Comparison of ENCODE assay signal across 10 cellular contexts in genomic region chr6:16747232-16748027, GRCh38. TPM values are rescaled to one million over a fixed set of nuclear protein-coding genes. Genes with fewer than 3 reads are reported as not detected.
DNase-seq lines count a peak whose midpoint lies in the region; ATAC-seq and TF ChIP-seq lines count a peak whose summit lies in the region.
"Had no signal": no experiment of that assay in that cellular context is flagged by ENCODE, and none has a peak within 500 bp of the region (broad histone marks: within the 10 kb centered on the region; RNA-seq: fewer than 3 reads in every experiment).

No MANE protein-coding gene starts in this region.

- TF ChIP-seq CTCF in dorsolateral prefrontal cortex (IDR thresholded peaks at IDR 0.05 in 54 of 56, conservative IDR thresholded peaks at IDR 0.05 in 2 of 56; ENCODE audit: low read depth in 1 of 56, partially characterized antibody in 56 of 56) = no peak

- DNase-seq in ACHN = peak; percentile 48
- peak; percentile 50 for DNase-seq in NCI-H1694 treated with DMSO at 0.1 percent for 48 hours (lab: John Stamatoyannopoulos, UW)
- DNase-seq in dorsolateral prefrontal cortex = no peak
- DNase-seq in medulla oblongata (ENCODE audit: extremely low spot score) = peak; percentile 29
- DNase-seq in activated effector memory CD4-positive, alpha-beta T cell treated with anti-CD3 and anti-CD28 coated beads, Interleukin-2, amount 50 U/mL, for 16 hours = no peak
- no peak for DNase-seq in NCI-H1092 treated with DMSO at 0.1 percent for 48 hours (lab: John Stamatoyannopoulos, UW)
- DNase-seq in midbrain (lab: John Stamatoyannopoulos, UW) = no peak
- DNase-seq: activated naive CD8-positive, alpha-beta T cell treated with anti-CD3 and anti-CD28 coated beads, Interleukin-2, amount 10 ng/mL, durations not matched to agents 7 days and 5 days; DMS153 had no signal

- peak overlapping the region in 40 of 59 donors; percentile 2 to 72 (median 46) for H3K27ac ChIP-seq in dorsolateral prefrontal cortex

- peak overlapping the region in 29 of 59 donors; percentile 0 to 53 (median 13) for H3K4me3 ChIP-seq in dorsolateral prefrontal cortex

- intact Hi-C loops in dorsolateral prefrontal cortex (cut with DNase I) = no loop called here

- ATAC-seq in HG02623 (IDR thresholded peaks at IDR 0.05; ENCODE audit: unreplicated experiment) = no peak

- H3K27me3 ChIP-seq in dorsolateral prefrontal cortex = no peaks in the 10 kb centered on the region

- in situ Hi-C loops in ACHN (cut with HindIII; ENCODE audit: low pct_ligation_motif_present, low pct_unique_long_range_greater_than_20kb, low sequenced_read_pairs) = no loop called here

RNA-seq across cellular contexts. Expression of gene ATXN1, which starts 13.8 kb away (rescaled TPM):
- 100 to 1,000 TPM; 131 to 255 (median 189) TPM for total RNA-seq in dorsolateral prefrontal cortex

Comparison
In these comparisons a context has a peak if more than half of its experiments do, and no peak if none do; other contexts are left out.
1. DNase-seq: peak in ACHN (single experiment), NCI-H1694 treated with DMSO at 0.1 percent for 48 hours (single experiment) and medulla oblongata (single experiment); none in dorsolateral prefrontal cortex (0 of 10), activated effector memory CD4-positive, alpha-beta T cell treated with anti-CD3 and anti-CD28 coated beads, Interleukin-2, amount 50 U/mL, for 16 hours (single experiment), NCI-H1092 treated with DMSO at 0.1 percent for 48 hours (single experiment) and midbrain (single experiment).